Comparison of ENCODE assay signal across 27 cellular contexts in genomic region chr15:99344639-99345038, GRCh38.
DNase-seq lines count a peak whose midpoint lies in the region; ATAC-seq and TF ChIP-seq lines count a peak whose summit lies in the region.
"Had no signal": no experiment of that assay in that cellular context is flagged by ENCODE, and none has a peak within 500 bp of the region (broad histone marks: within the 10 kb centered on the region; RNA-seq: fewer than 3 reads in every experiment).

No MANE protein-coding gene starts in this region.

- WGBS in prostate gland: 96% methylated on average over 2 of the region's 2 CpGs

- TF ChIP-seq CTCF in prostate gland (IDR thresholded peaks at IDR 0.05): no peak

- DNase-seq in activated T-cell treated with anti-CD3 and anti-CD28 coated beads, Interleukin-2, amount 50 U/mL, for 24 hours: no peak
- DNase-seq in activated T-cell treated with anti-CD3 and anti-CD28 coated beads, Interleukin-2, amount 50 U/mL, for 48 hours: no peak
- peak; percentile 85 for DNase-seq in Karpas-422
- no peak for DNase-seq in stimulated activated effector memory CD8-positive, alpha-beta T cell treated with anti-CD3 and anti-CD28 coated beads, Interleukin-12 subunit alpha, Interleukin-12 subunit beta, amount 100 ng/mL, for 72 hours (ENCODE audit: low spot score in 2 of 2)
- no peak for DNase-seq in prostate gland (ENCODE audit: low spot score)
- no peak for DNase-seq in NCI-H82 treated with DMSO at 0.1 percent for 48 hours (lab: John Stamatoyannopoulos, UW; ENCODE audit: unreplicated experiment)
- DNase-seq: activated CD4-positive, alpha-beta T cell treated with anti-CD3 and anti-CD28 coated beads, Interleukin-2, amount 50 U/mL, for 1 hour; activated CD8-positive, alpha-beta memory T cell treated with anti-CD3 and anti-CD28 coated beads, Interleukin-2, amount 50 U/mL, for 4 hours; activated gamma-delta T cell; AML-193; body of pancreas; GF-D8; lower lobe of right lung; mucosa of descending colon; NCI-H1092 treated with DMSO at 0.1 percent for 48 hours; NCI-H1930; NCI-H345; NCI-H774; pancreas; upper lobe of left lung; WERI-Rb-1 had no signal

- H3K9me3 Mint-ChIP-seq in activated T-cell treated with anti-CD3 and anti-CD28 coated beads, Interleukin-2, amount 50 U/mL, for 24 hours: no peaks in the 10 kb centered on the region
- H3K9me3 Mint-ChIP-seq in stimulated activated effector memory CD8-positive, alpha-beta T cell treated with anti-CD3 and anti-CD28 coated beads, Interleukin-12 subunit alpha, Interleukin-12 subunit beta, amount 100 ng/mL, for 72 hours: no peaks in the 10 kb centered on the region

- H3K27me3 ChIP-seq in Karpas-422 (ENCODE audit: low read length) (no peaks in the 10 kb centered on the region), prostate gland (replicated peaks; ENCODE audit: insufficient read depth) (no peaks in the 10 kb centered on the region)
- H3K27me3 ChIP-seq: body of pancreas, pancreas, upper lobe of left lung had no signal

- peak; percentile 64 for ATAC-seq in GM18867 (IDR thresholded peaks at IDR 0.05; ENCODE audit: unreplicated experiment)
- ATAC-seq in stimulated activated effector memory CD8-positive, alpha-beta T cell treated with anti-CD3 and anti-CD28 coated beads, Interleukin-12 subunit alpha, Interleukin-12 subunit beta, amount 100 ng/mL, for 72 hours: peak; percentile 56
- ATAC-seq in HG02571 (IDR thresholded peaks at IDR 0.05; ENCODE audit: unreplicated experiment): no peak
- ATAC-seq: body of pancreas, HepG2, lower lobe of right lung, mucosa of descending colon, pancreas, sciatic nerve had no signal

- peaks cover 58% of the 10 kb centered on the region for H3K4me1 ChIP-seq in Karpas-422 (ENCODE audit: low read length)
- H3K4me1 ChIP-seq in prostate gland (replicated peaks): no peaks in the 10 kb centered on the region
- H3K4me1 ChIP-seq: body of pancreas, lower lobe of right lung had no signal

- no peak for TF ChIP-seq POLR2A in prostate gland (IDR thresholded peaks at IDR 0.05)

- H3K27ac ChIP-seq in Karpas-422 (ENCODE audit: low read length): peak overlapping the region; percentile 77
- no peak overlapping the region for H3K27ac ChIP-seq in prostate gland
- H3K27ac ChIP-seq: body of pancreas, epithelial cell of prostate, lower lobe of right lung, pancreas, WERI-Rb-1 had no signal

- H3K27me3 Mint-ChIP-seq in activated T-cell treated with anti-CD3 and anti-CD28 coated beads, Interleukin-2, amount 50 U/mL, for 24 hours: no peaks in the 10 kb centered on the region

- no peaks in the 10 kb centered on the region for H3K9me2 ChIP-seq in Karpas-422 (replicated peaks; ENCODE audit: insufficient read depth, low read length)

- intact Hi-C loops in prostate gland (cut with DNase I): no loop called here

- no peaks in the 10 kb centered on the region for H3K36me3 ChIP-seq in Karpas-422 (ENCODE audit: insufficient read depth, low read length)
- H3K36me3 ChIP-seq in prostate gland: no peaks in the 10 kb centered on the region
- H3K36me3 ChIP-seq: lower lobe of right lung, pancreas, upper lobe of left lung, WERI-Rb-1 had no signal

- H2AFZ ChIP-seq in Karpas-422 (ENCODE audit: low read length): 0 out of 2 replicates have a peak overlapping the region, but pooled peaks have one; percentile 13

- H4K20me1 ChIP-seq in Karpas-422 (ENCODE audit: insufficient read depth, low read depth, low read length): no peaks in the 10 kb centered on the region

- peak overlapping the region; percentile 36 for H3K4me3 ChIP-seq in Karpas-422 (ENCODE audit: low read length)
- H3K4me3 ChIP-seq in prostate gland: no peak overlapping the region
- H3K4me3 ChIP-seq: body of pancreas, lower lobe of right lung, mucosa of descending colon, pancreas, upper lobe of left lung had no signal

- H3K36me3 Mint-ChIP-seq in activated T-cell treated with anti-CD3 and anti-CD28 coated beads, Interleukin-2, amount 50 U/mL, for 24 hours (ENCODE audit: low read depth): peaks cover 5% of the 10 kb centered on the region
- no peaks in the 10 kb centered on the region for H3K36me3 Mint-ChIP-seq in stimulated activated effector memory CD8-positive, alpha-beta T cell treated with anti-CD3 and anti-CD28 coated beads, Interleukin-12 subunit alpha, Interleukin-12 subunit beta, amount 100 ng/mL, for 72 hours

- peaks cover 12% of the 10 kb centered on the region for H3K4me1 Mint-ChIP-seq in activated T-cell treated with anti-CD3 and anti-CD28 coated beads, Interleukin-2, amount 50 U/mL, for 24 hours (ENCODE audit: low read depth)
- peaks cover 13% of the 10 kb centered on the region for H3K4me1 Mint-ChIP-seq in stimulated activated effector memory CD8-positive, alpha-beta T cell treated with anti-CD3 and anti-CD28 coated beads, Interleukin-12 subunit alpha, Interleukin-12 subunit beta, amount 100 ng/mL, for 72 hours

- peak overlapping the region; percentile 23 for H3K27ac Mint-ChIP-seq in activated T-cell treated with anti-CD3 and anti-CD28 coated beads, Interleukin-2, amount 50 U/mL, for 24 hours
- peak overlapping the region; percentile 13 for H3K27ac Mint-ChIP-seq in stimulated activated effector memory CD8-positive, alpha-beta T cell treated with anti-CD3 and anti-CD28 coated beads, Interleukin-12 subunit alpha, Interleukin-12 subunit beta, amount 100 ng/mL, for 72 hours
- H3K27ac Mint-ChIP-seq: T-helper 2 cell treated with Interferon-gamma antibody and Interleukin-4, amounts not matched to agents 5 μg/mL and 100 μg/mL, for 36 hours had no signal

- no peaks in the 10 kb centered on the region for H3K79me2 ChIP-seq in Karpas-422 (ENCODE audit: low read length)

- peak overlapping the region; percentile 64 for H3K4me2 ChIP-seq in Karpas-422 (ENCODE audit: low read depth, low read length, poor library complexity, severe bottlenecking)

- H3K9me3 ChIP-seq in Karpas-422 (ENCODE audit: low read length): peaks cover 4% of the 10 kb centered on the region; the same call in 1 of the 2 replicates
- no peaks in the 10 kb centered on the region for H3K9me3 ChIP-seq in prostate gland
- H3K9me3 ChIP-seq: body of pancreas, lower lobe of right lung, mucosa of descending colon, pancreas, upper lobe of left lung had no signal

- no peak overlapping the region for H3K9ac ChIP-seq in Karpas-422 (ENCODE audit: low read length)

- H3K4me3 Mint-ChIP-seq in activated T-cell treated with anti-CD3 and anti-CD28 coated beads, Interleukin-2, amount 50 U/mL, for 24 hours: no peak overlapping the region
- no peak overlapping the region for H3K4me3 Mint-ChIP-seq in stimulated activated effector memory CD8-positive, alpha-beta T cell treated with anti-CD3 and anti-CD28 coated beads, Interleukin-12 subunit alpha, Interleukin-12 subunit beta, amount 100 ng/mL, for 72 hours
- H3K4me3 Mint-ChIP-seq: T-helper 2 cell treated with Interferon-gamma antibody and Interleukin-4, amounts not matched to agents 5 μg/mL and 100 μg/mL, for 36 hours had no signal
